ENCODE assay signal across 18 cellular contexts in genomic region chr2:101415220-101415619, GRCh38. TPM values are rescaled to one million over a fixed set of nuclear protein-coding genes. Genes with fewer than 3 reads are reported as not detected.
DNase-seq lines count a peak whose midpoint lies in the region; ATAC-seq and TF ChIP-seq lines count a peak whose summit lies in the region.
"Had no signal": no experiment of that assay in that cellular context is flagged by ENCODE, and none has a peak within 500 bp of the region (broad histone marks: within the 10 kb centered on the region; RNA-seq: fewer than 3 reads in every experiment).

No MANE protein-coding gene starts in this region.

- DNase-seq in DND-41 (no peak), OCI-M1 (lab: John Stamatoyannopoulos, UW) (peak; percentile 1), glutamatergic neuron (no peak), HEK293T (ENCODE audit: extremely low spot score) (no peak), DMS153 treated with DMSO at 0.1 percent for 48 hours (lab: John Stamatoyannopoulos, UW; ENCODE audit: unreplicated experiment) (no peak), NCI-H1048 (lab: John Stamatoyannopoulos, UW) (no peak)
- DNase-seq: CD4-positive, alpha-beta T cell; COR-L47; DMS53; KG1; NCI-H1105 treated with DMSO at 0.1 percent for 48 hours; NCI-H2029 treated with DMSO at 0.1 percent for 48 hours; NCI-H524 treated with DMSO at 0.1 percent for 48 hours; Peyer's patch; SJCRH30; T-helper 9 cell had no signal

- H4K20me1 ChIP-seq in DND-41 (ENCODE audit: insufficient read depth, low read length) = no peaks in the 10 kb centered on the region

- peak; percentile 28; the same call in 1 of the 2 replicates for TF ChIP-seq RAD21 in Ishikawa (IDR thresholded peaks at IDR 0.05; ENCODE audit: low read depth)

- POLR2A ChIA-PET in HEK293T (lab: Yijun Ruan, JAX) = no interaction called here

- H3K79me2 ChIP-seq in DND-41 (ENCODE audit: insufficient read depth, low read length) = no peaks in the 10 kb centered on the region

- peaks cover 22% of the 10 kb centered on the region for H3K4me1 Mint-ChIP-seq in glutamatergic neuron (ENCODE audit: low read depth, unreplicated experiment)

- no peaks in the 10 kb centered on the region for H3K9me3 ChIP-seq in DND-41 (ENCODE audit: insufficient read depth, low read length, severe bottlenecking)
- H3K9me3 ChIP-seq: Peyer's patch, SJCRH30 had no signal

- H3K27ac ChIP-seq in DND-41 (ENCODE audit: low read length) = no peak overlapping the region
- H3K27ac ChIP-seq: A549, Peyer's patch, SJCRH30 had no signal

- no peak overlapping the region for H3K4me3 Mint-ChIP-seq in glutamatergic neuron (ENCODE audit: unreplicated experiment)
- H3K4me3 Mint-ChIP-seq: CD4-positive, alpha-beta T cell had no signal

- no peak for ATAC-seq in DND-41 (ENCODE audit: insufficient read depth, low read depth)
- ATAC-seq: A549 had no signal

- CTCF ChIA-PET in HEK293T (lab: Yijun Ruan, JAX) = no interaction called here

- peaks cover 10% of the 10 kb centered on the region for H3K36me3 ChIP-seq in DND-41 (ENCODE audit: insufficient read depth, low read length)
- H3K36me3 ChIP-seq: Peyer's patch, SJCRH30 had no signal

- TF ChIP-seq CTCF in DND-41 (IDR thresholded peaks at IDR 0.05; ENCODE audit: borderline replicate concordance, extremely low read depth, low read length, poor library complexity, severe bottlenecking) (peak; percentile 25), glutamatergic neuron (IDR thresholded peaks at IDR 0.05; ENCODE audit: partially characterized antibody, unreplicated experiment) (no peak)

- peaks cover 14% of the 10 kb centered on the region for H3K27me3 Mint-ChIP-seq in glutamatergic neuron (ENCODE audit: unreplicated experiment)
- H3K27me3 Mint-ChIP-seq: CD4-positive, alpha-beta T cell had no signal

- no peak overlapping the region for H3K9ac ChIP-seq in DND-41 (ENCODE audit: low read depth, low read length)

- H3K4me1 ChIP-seq in DND-41 (ENCODE audit: insufficient read depth, low read length) = no peaks in the 10 kb centered on the region
- H3K4me1 ChIP-seq: A549, Peyer's patch, SJCRH30 had no signal

- TF ChIP-seq EP300 in Ishikawa (IDR thresholded peaks at IDR 0.05; ENCODE audit: borderline replicate concordance) = no peak

- no peaks in the 10 kb centered on the region for H3K36me3 Mint-ChIP-seq in glutamatergic neuron (ENCODE audit: unreplicated experiment)

- no peaks in the 10 kb centered on the region for H3K27me3 ChIP-seq in DND-41 (ENCODE audit: insufficient read depth, low read length, poor library complexity)
- H3K27me3 ChIP-seq: Peyer's patch, SJCRH30 had no signal

- H3K4me3 ChIP-seq in DND-41 (ENCODE audit: low read depth in 1 of 2, low read length in 2 of 2) = no peak overlapping the region
- H3K4me3 ChIP-seq: A549, Peyer's patch, SJCRH30 had no signal

- peaks cover 6% of the 10 kb centered on the region for H3K9me3 Mint-ChIP-seq in glutamatergic neuron (ENCODE audit: unreplicated experiment)
- H3K9me3 Mint-ChIP-seq: CD4-positive, alpha-beta T cell had no signal

- H2AFZ ChIP-seq in DND-41 (ENCODE audit: low read depth, low read length) = no peak overlapping the region

- H3K4me2 ChIP-seq in DND-41 (ENCODE audit: insufficient read depth, low read length) = no peak overlapping the region
- H3K4me2 ChIP-seq: A549 had no signal

- peak overlapping the region; percentile 42 for H3K27ac Mint-ChIP-seq in glutamatergic neuron (ENCODE audit: unreplicated experiment)
- H3K27ac Mint-ChIP-seq: CD4-positive, alpha-beta T cell had no signal

TF ChIP-seq in Ishikawa, 13 proteins besides CTCF, POLR2A, EP300 and RAD21 (continues in another document):
- no peak for TF ChIP-seq EGR1 (IDR thresholded peaks at IDR 0.05)
- TF ChIP-seq MAX (IDR thresholded peaks at IDR 0.05) = no peak
- TF ChIP-seq REST (IDR thresholded peaks at IDR 0.05; ENCODE audit: low read depth) = no peak
- TF ChIP-seq FOXM1 (IDR thresholded peaks at IDR 0.05; ENCODE audit: borderline replicate concordance, low read depth) = no peak
- TF ChIP-seq NFIC (IDR thresholded peaks at IDR 0.05) = no peak
- TF ChIP-seq CREB1 (IDR thresholded peaks at IDR 0.05; ENCODE audit: low read depth) = no peak
- TF ChIP-seq TAF1 (IDR thresholded peaks at IDR 0.05; ENCODE audit: low read depth) = no peak
- no peak for TF ChIP-seq CEBPB (IDR thresholded peaks at IDR 0.05)
- TF ChIP-seq USF1 (IDR thresholded peaks at IDR 0.05) = no peak

TF ChIP-seq in HEK293T, 16 proteins besides CTCF, POLR2A, EP300 and RAD21:
- TF ChIP-seq FOXM1 (IDR thresholded peaks at IDR 0.05; ENCODE audit: borderline replicate concordance) (no peak), NFRKB (IDR thresholded peaks at IDR 0.05) (no peak), FOXK2 (IDR thresholded peaks at IDR 0.05) (no peak), BHLHE40 (IDR thresholded peaks at IDR 0.05; ENCODE audit: borderline replicate concordance) (no peak), LEF1 (IDR thresholded peaks at IDR 0.05; ENCODE audit: borderline replicate concordance) (no peak), ELF4 (IDR thresholded peaks at IDR 0.05) (no peak), HDGF (IDR thresholded peaks at IDR 0.05; ENCODE audit: borderline replicate concordance) (no peak), L3MBTL2 (conservative IDR thresholded peaks at IDR 0.05) (no peak), CTBP1 (IDR thresholded peaks at IDR 0.05; ENCODE audit: borderline replicate concordance) (no peak), ARNT (IDR thresholded peaks at IDR 0.05) (no peak), FOXA1 (IDR thresholded peaks at IDR 0.05) (no peak), SUZ12 (IDR thresholded peaks at IDR 0.05) (no peak), ZNF384 (IDR thresholded peaks at IDR 0.05) (no peak), PKNOX1 (IDR thresholded peaks at IDR 0.05) (no peak), TARDBP (IDR thresholded peaks at IDR 0.05) (no peak), SP1 (IDR thresholded peaks at IDR 0.05) (no peak)

RNA-seq across cellular contexts. Expression of gene CREG2, which starts 27.9 kb away (rescaled TPM):
- 1.3 TPM for total RNA-seq in glutamatergic neuron (ENCODE audit: unreplicated experiment)

RNA-seq across cellular contexts. Expression of gene RFX8, which starts 59.7 kb away (rescaled TPM):
- total RNA-seq in glutamatergic neuron (ENCODE audit: unreplicated experiment) = 1.0 TPM
- total RNA-seq: Peyer's patch had no signal
